Comparison of ENCODE assay signal across 18 cellular contexts in the genomic region with DNA sequence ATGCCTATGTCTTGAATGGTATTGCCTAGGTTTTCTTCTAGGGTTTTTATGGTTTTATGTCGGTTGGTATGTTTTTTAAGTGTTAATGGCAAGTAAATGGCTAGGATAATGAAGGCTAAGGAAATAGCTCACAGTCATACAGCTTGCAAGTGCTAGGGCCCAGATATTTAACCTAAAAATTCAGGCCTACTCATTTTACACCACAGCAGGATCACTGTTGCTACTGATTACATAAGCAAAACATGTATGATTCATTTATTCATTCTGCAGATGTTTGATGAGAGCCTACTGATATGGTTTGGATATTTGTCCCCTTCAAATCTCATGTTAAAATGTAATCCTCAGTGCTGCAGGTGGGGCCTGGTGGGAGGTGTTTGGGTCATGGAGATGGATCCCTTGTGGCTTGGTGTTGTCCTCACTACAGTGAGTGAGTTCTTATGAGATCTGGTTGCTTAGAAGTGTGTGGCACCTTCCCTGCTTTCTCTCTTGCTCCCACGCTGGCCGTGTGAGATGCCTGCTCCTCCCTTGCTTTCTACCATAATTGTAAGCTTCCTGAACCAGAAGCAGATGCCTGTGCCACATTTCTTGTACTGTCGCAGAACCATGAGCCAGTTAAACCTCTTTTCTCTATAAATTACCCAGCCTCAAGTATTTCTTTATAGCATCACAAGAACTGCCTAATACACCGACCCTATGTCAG.
A peak's percentile ranks its signal among the peaks of the same experiment; 100 is the strongest.
DNase-seq lines count a peak whose midpoint lies in the region; ATAC-seq and TF ChIP-seq lines count a peak whose summit lies in the region.
"Had no signal": no experiment of that assay in that cellular context is flagged by ENCODE, and none has a peak within 500 bp of the region (broad histone marks: within the 10 kb centered on the region; RNA-seq: fewer than 3 reads in every experiment).

No MANE protein-coding gene starts in this region.

- H3K36me3 Mint-ChIP-seq in chondrocyte (ENCODE audit: low read depth): peaks cover 16% of the 10 kb centered on the region
- H3K36me3 Mint-ChIP-seq in immature natural killer cell: no peaks in the 10 kb centered on the region
- H3K36me3 Mint-ChIP-seq: CD4-positive, alpha-beta memory T cell had no signal

- H3K14ac ChIP-seq in IMR-90 (replicated peaks; ENCODE audit: low read depth, low read length): no peak overlapping the region

- H3K4me3 ChIP-seq in IMR-90 (ENCODE audit: insufficient read depth, low read depth, low read length): no peak overlapping the region
- H3K4me3 ChIP-seq in fibroblast of the aortic adventitia (ENCODE audit: low read depth, low read length): no peak overlapping the region
- H3K4me3 ChIP-seq: GM23338, PC-9 had no signal

- no peak overlapping the region for H3K4me3 Mint-ChIP-seq in chondrocyte (ENCODE audit: unreplicated experiment)
- H3K4me3 Mint-ChIP-seq in immature natural killer cell: no peak overlapping the region
- H3K4me3 Mint-ChIP-seq: CD4-positive, alpha-beta memory T cell; GM23338 had no signal

- no peak overlapping the region for H2AFZ ChIP-seq in IMR-90 (replicated peaks; ENCODE audit: low read length, poor library complexity)
- H2AFZ ChIP-seq: GM23338, PC-9 had no signal

- H4K8ac ChIP-seq in IMR-90 (ENCODE audit: low read depth in 2 of 2, low read length in 2 of 2): no peak overlapping the region

- H3K9ac ChIP-seq in IMR-90 (ENCODE audit: low read depth, low read length): no peak overlapping the region

- H3K27me3 Mint-ChIP-seq in chondrocyte (ENCODE audit: low read depth) (no peaks in the 10 kb centered on the region), immature natural killer cell (ENCODE audit: low read depth in 3 of 3) (no peaks in the 10 kb centered on the region)
- H3K27me3 Mint-ChIP-seq: CD4-positive, alpha-beta memory T cell had no signal

- no peak overlapping the region for H2BK20ac ChIP-seq in IMR-90 (ENCODE audit: low read depth, low read length)

- no peak overlapping the region for H3K4me2 ChIP-seq in IMR-90 (ENCODE audit: low read depth, low read length)
- H3K4me2 ChIP-seq: GM23338, PC-9 had no signal

- no peaks in the 10 kb centered on the region for H4K20me1 ChIP-seq in IMR-90 (ENCODE audit: insufficient read depth, low read length)

- CTCF ChIA-PET in IMR-90 (lab: Yijun Ruan, JAX): no interaction called here

- H2BK120ac ChIP-seq in IMR-90 (ENCODE audit: low read depth, low read length): no peak overlapping the region

- no peak for ATAC-seq in IMR-90 (ENCODE audit: low read depth)
- ATAC-seq: GM23338, HCT116 had no signal

- H2BK15ac ChIP-seq in IMR-90 (ENCODE audit: low read depth, low read length): no peak overlapping the region

- H3K4ac ChIP-seq in IMR-90 (ENCODE audit: low read depth, low read length): no peak overlapping the region

- intact Hi-C loops in IMR-90 (cut with micrococcal nuclease): no loop called here

- H3K27ac ChIP-seq in IMR-90 (ENCODE audit: insufficient read depth, low read length): no peak overlapping the region
- H3K27ac ChIP-seq: PC-9 had no signal

- no peaks in the 10 kb centered on the region for H3K9me1 ChIP-seq in IMR-90 (ENCODE audit: insufficient read depth, low read length)

- H2BK5ac ChIP-seq in IMR-90 (ENCODE audit: low read depth, low read length, poor library complexity, severe bottlenecking): no peak overlapping the region

- H4K5ac ChIP-seq in IMR-90 (ENCODE audit: low read depth, low read length): no peak overlapping the region

- WGBS in IMR-90 (ENCODE audit: extremely low coverage in 2 of 2, insufficient read length in 1 of 2), 2 experiments: no CpG with 5 or more reads among the region's 5 CpGs

- TF ChIP-seq RAD21 in IMR-90 (IDR thresholded peaks at IDR 0.05; ENCODE audit: low read length): no peak

- POLR2A ChIA-PET in IMR-90 (lab: Charles Lee; ENCODE audit: unreplicated experiment): no interaction called here

- H3K56ac ChIP-seq in IMR-90 (ENCODE audit: extremely low read depth, insufficient read depth, low read length): no peak overlapping the region

- H2AK9ac ChIP-seq in IMR-90 (replicated peaks; ENCODE audit: low read depth, low read length, poor library complexity): no peak overlapping the region

- H3K9me3 ChIP-seq in IMR-90 (ENCODE audit: control insufficient read depth, insufficient read depth, low read length): no peaks in the 10 kb centered on the region

- H3K9me3 Mint-ChIP-seq in chondrocyte (ENCODE audit: low read depth): peaks cover 23% of the 10 kb centered on the region
- H3K9me3 Mint-ChIP-seq in immature natural killer cell: peaks cover 9 to 44% (median 25%) of the 10 kb centered on the region in 6 donors

- no peaks in the 10 kb centered on the region for H3K27me3 ChIP-seq in IMR-90 (ENCODE audit: control insufficient read depth, insufficient read depth, low read length)

- H3K4me1 Mint-ChIP-seq in chondrocyte (ENCODE audit: low read depth): peaks cover 7% of the 10 kb centered on the region
- no peaks in the 10 kb centered on the region for H3K4me1 Mint-ChIP-seq in immature natural killer cell
- H3K4me1 Mint-ChIP-seq: CD4-positive, alpha-beta memory T cell had no signal

- TF ChIP-seq POLR2A in IMR-90 (IDR thresholded peaks at IDR 0.05; ENCODE audit: low read depth, low read length): no peak

- no peak overlapping the region for H3K23ac ChIP-seq in IMR-90 (ENCODE audit: low read depth, low read length)

- TF ChIP-seq CTCF in IMR-90 (conservative IDR thresholded peaks at IDR 0.05; ENCODE audit: low read depth, low read length): no peak
- TF ChIP-seq CTCF in chondrocyte (IDR thresholded peaks at IDR 0.05): no peak
- no peak for TF ChIP-seq CTCF in fibroblast of the aortic adventitia (IDR thresholded peaks at IDR 0.05; ENCODE audit: insufficient read depth, low read length)

- no TSS peak for BruUV-seq in IMR-90 (replicated peaks; lab: Mats Ljungman, UMichigan)

- DNase-seq in IMR-90 (peak; percentile 50), chondrocyte (ENCODE audit: low spot score) (no peak), fibroblast of the aortic adventitia (ENCODE audit: low read depth) (peak; percentile 43), stromal cell of bone marrow (ENCODE audit: low read depth) (peak; percentile 8), MV-4-11 (lab: John Stamatoyannopoulos, UW) (no peak), epidermal melanocyte (ENCODE audit: insufficient read length, low spot score) (no peak), immature natural killer cell (no peak)
- DNase-seq: CD4-positive, alpha-beta memory T cell; DMS79 treated with DMSO at 0.1 percent for 48 hours; KBM-7; NCI-H1417 treated with DMSO at 0.1 percent for 48 hours; NCI-H1930; NCI-H2171; NCI-H446 treated with DMSO at 0.1 percent for 48 hours; NCI-H774; PC-9 had no signal

- H3K27ac Mint-ChIP-seq in chondrocyte (ENCODE audit: unreplicated experiment) (peak overlapping the region; percentile 18), immature natural killer cell (no peak overlapping the region)
- H3K27ac Mint-ChIP-seq: CD4-positive, alpha-beta memory T cell; GM23338 had no signal

- no peaks in the 10 kb centered on the region for H3K4me1 ChIP-seq in IMR-90 (ENCODE audit: control insufficient read depth, insufficient read depth, low read length)

- H3K36me3 ChIP-seq in IMR-90 (ENCODE audit: control insufficient read depth, insufficient read depth, low read length): no peaks in the 10 kb centered on the region

- in situ Hi-C loops in IMR-90 (cut with MboI; ENCODE audit: low sequenced_read_pairs): no loop called here

- H4K91ac ChIP-seq in IMR-90 (ENCODE audit: insufficient read depth, low read depth, low read length): no peak overlapping the region

- no peaks in the 10 kb centered on the region for H3K79me1 ChIP-seq in IMR-90 (ENCODE audit: low read depth in 1 of 2, low read length in 2 of 2)

- H3K18ac ChIP-seq in IMR-90 (ENCODE audit: low read depth, low read length): no peak overlapping the region

- dilution Hi-C loops in IMR-90 (cut with HindIII; ENCODE audit: low sequenced_read_pairs, unreplicated experiment): no loop called here

- H2AK5ac ChIP-seq in IMR-90 (ENCODE audit: low read depth, low read length): no peak overlapping the region

TF ChIP-seq in IMR-90, 13 proteins besides CTCF, POLR2A, EP300 and RAD21:
- TF ChIP-seq RCOR1 (IDR thresholded peaks at IDR 0.05; ENCODE audit: insufficient replicate concordance, low read length): no peak
- no peak for TF ChIP-seq MXI1 (IDR thresholded peaks at IDR 0.05; ENCODE audit: borderline replicate concordance, low read depth, low read length)
TF ChIP-seq in IMR-90: peak in this region for 0.

Comparison
In these comparisons a context has a peak if more than half of its experiments do, and no peak if none do; other contexts are left out.
1. DNase-seq: peak in IMR-90 (single experiment), fibroblast of the aortic adventitia (single experiment) and stromal cell of bone marrow (single experiment); none in chondrocyte (single experiment), MV-4-11 (single experiment), epidermal melanocyte (single experiment) and immature natural killer cell (0 of 3).